In genomic region chr12:14950982-14951746, GRCh38 we compare ENCODE assay signal across 10 cellular contexts. TPM values are rescaled to one million over a fixed set of nuclear protein-coding genes. Genes with fewer than 3 reads are reported as not detected.
A peak's percentile ranks its signal among the peaks of the same experiment; 100 is the strongest.
DNase-seq lines count a peak whose midpoint lies in the region; ATAC-seq and TF ChIP-seq lines count a peak whose summit lies in the region.
"Had no signal": no experiment of that assay in that cellular context is flagged by ENCODE, and none has a peak within 500 bp of the region (broad histone marks: within the 10 kb centered on the region; RNA-seq: fewer than 3 reads in every experiment).

No MANE protein-coding gene starts in this region.

- DNase-seq in GM23338 (ENCODE audit: low spot score) (peak; percentile 42), activated B cell treated with CpG ODN at 0.5 μM for 24 hours (no peak), cardiac muscle cell (ENCODE audit: low read depth in 1 of 2, low spot score in 1 of 2) (peak; percentile 69 to 75), NOMO-1 treated with DMSO at 0.1 percent for 48 hours (lab: John Stamatoyannopoulos, UW; ENCODE audit: unreplicated experiment) (no peak)
- DNase-seq: activated CD4-positive, alpha-beta T cell treated with anti-CD3 and anti-CD28 coated beads, Interleukin-2, amount 50 U/mL, for 1 hour had no signal

- CTCF ChIA-PET in activated B cell treated with CpG ODN at 0.5 μM for 24 hours (lab: Charles Lee) = no interaction called here

- POLR2A ChIA-PET in activated B cell treated with CpG ODN at 0.5 μM for 24 hours (lab: Charles Lee) = interaction anchor here (0.6 to 1.5 kb wide), 5 partner anchors 9 to 307 kb away, joined by 3 to 6 read pairs (median 4); partner anchors contain the start of gene ARHGDIB

- no peaks in the 10 kb centered on the region for H3K9me2 ChIP-seq in GM23338 (ENCODE audit: insufficient read depth)

- H3K27me3 ChIP-seq in GM23338 (ENCODE audit: insufficient read depth) = no peaks in the 10 kb centered on the region
- H3K27me3 ChIP-seq in cardiac muscle cell = no peaks in the 10 kb centered on the region
- H3K27me3 ChIP-seq in skeletal muscle satellite cell (ENCODE audit: control insufficient read depth, insufficient read depth, low read length) = no peaks in the 10 kb centered on the region

- H3K4me3 ChIP-seq in GM23338 (no peak overlapping the region), cardiac muscle cell (no peak overlapping the region), skeletal muscle satellite cell (ENCODE audit: low read length) (no peak overlapping the region)

- no peak overlapping the region for H3K27ac Mint-ChIP-seq in GM23338
- peak overlapping the region; percentile 96 for H3K27ac Mint-ChIP-seq in activated B cell treated with CpG ODN at 0.5 μM for 24 hours

- H3K27me3 Mint-ChIP-seq in GM23338 (ENCODE audit: insufficient read depth, low read depth, poor library complexity) (no peaks in the 10 kb centered on the region), activated B cell treated with CpG ODN at 0.5 μM for 24 hours (no peaks in the 10 kb centered on the region)

- peaks cover 16% of the 10 kb centered on the region for H3K4me1 Mint-ChIP-seq in GM23338
- peaks cover 96% of the 10 kb centered on the region for H3K4me1 Mint-ChIP-seq in activated B cell treated with CpG ODN at 0.5 μM for 24 hours

- H3K9me3 Mint-ChIP-seq in GM23338 (no peaks in the 10 kb centered on the region), activated B cell treated with CpG ODN at 0.5 μM for 24 hours (no peaks in the 10 kb centered on the region)

- ATAC-seq in GM23338 (no peak), activated B cell treated with CpG ODN at 0.5 μM for 24 hours (ENCODE audit: low read depth) (no peak), HG03520 (IDR thresholded peaks at IDR 0.05; ENCODE audit: unreplicated experiment) (no peak), GM21528 (IDR thresholded peaks at IDR 0.05; ENCODE audit: low FRiP score, unreplicated experiment) (no peak), GM18867 (IDR thresholded peaks at IDR 0.05; ENCODE audit: unreplicated experiment) (no peak)

- no peak overlapping the region for H3K27ac ChIP-seq in GM23338 (ENCODE audit: low read depth)
- no peak overlapping the region for H3K27ac ChIP-seq in cardiac muscle cell

- no peaks in the 10 kb centered on the region for H3K79me2 ChIP-seq in GM23338 (replicated peaks; ENCODE audit: insufficient read depth)

- no peaks in the 10 kb centered on the region for H3K36me3 Mint-ChIP-seq in GM23338 (ENCODE audit: low read depth)
- H3K36me3 Mint-ChIP-seq in activated B cell treated with CpG ODN at 0.5 μM for 24 hours (ENCODE audit: low read depth) = peaks cover 71% of the 10 kb centered on the region

- H3K4me2 ChIP-seq in GM23338 (no peak overlapping the region), skeletal muscle satellite cell (ENCODE audit: low read length) (no peak overlapping the region)

- H4K20me1 ChIP-seq in GM23338 (replicated peaks; ENCODE audit: insufficient read depth) = no peaks in the 10 kb centered on the region

- no peaks in the 10 kb centered on the region for H3K36me3 ChIP-seq in GM23338 (ENCODE audit: insufficient read depth)
- no peaks in the 10 kb centered on the region for H3K36me3 ChIP-seq in cardiac muscle cell
- no peaks in the 10 kb centered on the region for H3K36me3 ChIP-seq in skeletal muscle satellite cell (ENCODE audit: insufficient read depth, low read length)

- intact Hi-C loops in activated B cell treated with CpG ODN at 0.5 μM for 24 hours (cut with micrococcal nuclease) = loop anchor here (10.0 kb wide), 2 partner anchors 556 to 756 kb away; no protein-coding TSS in a partner anchor

- peak overlapping the region; percentile 56 for H3K9ac ChIP-seq in skeletal muscle satellite cell (ENCODE audit: low read depth, low read length)

- no peaks in the 10 kb centered on the region; the same call in 1 of the 2 replicates for H3K4me1 ChIP-seq in GM23338 (ENCODE audit: insufficient read depth)
- H3K4me1 ChIP-seq in cardiac muscle cell (ENCODE audit: low read depth) = peaks cover 26% of the 10 kb centered on the region
- H3K4me1 ChIP-seq in skeletal muscle satellite cell (ENCODE audit: control insufficient read depth, insufficient read depth, low read length) = peaks cover 55% of the 10 kb centered on the region

- H2AFZ ChIP-seq in GM23338 = no peak overlapping the region

- H3F3A ChIP-seq in GM23338 (replicated peaks; ENCODE audit: low read depth) = no peaks in the 10 kb centered on the region

- H3K9me3 ChIP-seq in cardiac muscle cell (ENCODE audit: low read depth) = no peaks in the 10 kb centered on the region
- no peaks in the 10 kb centered on the region for H3K9me3 ChIP-seq in skeletal muscle satellite cell (replicated peaks; ENCODE audit: low read length)

- TF ChIP-seq CTCF in GM23338 (conservative IDR thresholded peaks at IDR 0.05; ENCODE audit: low read depth in 2 of 2) (no peak), activated B cell treated with CpG ODN at 0.5 μM for 24 hours (IDR thresholded peaks at IDR 0.05) (no peak), cardiac muscle cell (IDR thresholded peaks at IDR 0.05; ENCODE audit: low read depth, low read length) (no peak)

- H3K4me3 Mint-ChIP-seq in GM23338 (no peak overlapping the region), activated B cell treated with CpG ODN at 0.5 μM for 24 hours (peak overlapping the region; percentile 77)

TF ChIP-seq in GM23338, 12 proteins besides CTCF, POLR2A, EP300 and RAD21 (continues in another document):
- no peak for TF ChIP-seq REST (IDR thresholded peaks at IDR 0.05; ENCODE audit: unreplicated experiment)
- no peak for TF ChIP-seq CREB1 (CRISPR knock-in tag; IDR thresholded peaks at IDR 0.05; ENCODE audit: low read depth)
- no peak for TF ChIP-seq STAT1 (IDR thresholded peaks at IDR 0.05; ENCODE audit: unreplicated experiment)
- no peak for TF ChIP-seq EZH2 (IDR thresholded peaks at IDR 0.05; ENCODE audit: low read depth, unreplicated experiment)
- TF ChIP-seq ZNF114 (CRISPR knock-in tag; IDR thresholded peaks at IDR 0.05) = no peak
- TF ChIP-seq NANOG (IDR thresholded peaks at IDR 0.05; ENCODE audit: borderline replicate concordance) = no peak
- no peak for TF ChIP-seq ETS1 (IDR thresholded peaks at IDR 0.05)
- no peak for TF ChIP-seq POLR2AphosphoS5 (IDR thresholded peaks at IDR 0.05; ENCODE audit: low read depth)
- no peak for TF ChIP-seq ZNF331 (CRISPR knock-in tag; IDR thresholded peaks at IDR 0.05; ENCODE audit: low read depth)
- TF ChIP-seq EZH2phosphoT487 (IDR thresholded peaks at IDR 0.05; ENCODE audit: unreplicated experiment) = no peak

RNA-seq across cellular contexts. Expression of gene ARHGDIB, which starts 10.2 kb away (rescaled TPM):
- total RNA-seq in GM23338 (2014; rRNA removed; shearing (Covaris generic)) = not detected in 2 replicates
- polyA plus RNA-seq in GM23338 (2016; fragmentation: Nextera tagmentation; extraction: Ambion mirVana) (0.89 and 1.8 TPM in 2 replicates), cardiac muscle cell (6.5 and 6.7 TPM in 2 replicates)
- total RNA-seq in activated B cell treated with CpG ODN at 0.5 μM for 24 hours (680 and 738 TPM in 2 replicates), cardiac muscle cell (3.8 and 8.2 TPM in 2 replicates)
- total RNA-seq in skeletal muscle satellite cell (2012; rRNA removed) = 5.5 and 6.6 TPM in 2 replicates

RNA-seq across cellular contexts. Expression of gene ERP27, which starts 12.8 kb away (rescaled TPM):
- not detected in 2 replicates for total RNA-seq in GM23338 (2014; rRNA removed; shearing (Covaris generic))
- not detected in 2 replicates for polyA plus RNA-seq in GM23338 (2016; fragmentation: Nextera tagmentation; extraction: Ambion mirVana)
- total RNA-seq in activated B cell treated with CpG ODN at 0.5 μM for 24 hours = 3.8 and 5.4 TPM in 2 replicates
- not detected in 2 replicates for total RNA-seq in cardiac muscle cell
- polyA plus RNA-seq in cardiac muscle cell = not detected in 2 replicates
- total RNA-seq in skeletal muscle satellite cell (2012; rRNA removed) = not detected in 2 replicates
- total RNA-seq: LHCN-M2 had no signal

RNA-seq across cellular contexts. Expression of gene PDE6H, which starts 21.7 kb away (rescaled TPM):
- not detected in 2 replicates for total RNA-seq in GM23338 (2014; rRNA removed; shearing (Covaris generic))
- polyA plus RNA-seq in GM23338 (2016; fragmentation: Nextera tagmentation; extraction: Ambion mirVana) = not detected in 2 replicates
- not detected in 2 replicates for total RNA-seq in activated B cell treated with CpG ODN at 0.5 μM for 24 hours
- not detected in 2 replicates for total RNA-seq in cardiac muscle cell
- polyA plus RNA-seq in cardiac muscle cell = not detected in 2 replicates
- not detected in 2 replicates for total RNA-seq in skeletal muscle satellite cell (2012; rRNA removed)
- total RNA-seq: LHCN-M2 had no signal

Comparison
In these comparisons a context has a peak if more than half of its experiments do, and no peak if none do; other contexts are left out.
1. DNase-seq: peak in GM23338 (single experiment) and cardiac muscle cell (2 of 2); none in activated B cell treated with CpG ODN at 0.5 μM for 24 hours (single experiment) and NOMO-1 treated with DMSO at 0.1 percent for 48 hours (single experiment).
2. RNA of gene ARHGDIB, which starts 10.2 kb away (total RNA-seq): 680 to 738 TPM in activated B cell treated with CpG ODN at 0.5 μM for 24 hours; 3.8 to 8.2 TPM in cardiac muscle cell and not detected in GM23338; every median in the first group is over 10 times any median in the second.